In genomic region chr16:84562174-84562815, GRCh38 we compare ENCODE assay signal across 1 cellular context.
TF ChIP-seq lines count a peak whose summit lies in the region.

No MANE protein-coding gene starts in this region.

TF ChIP-seq in GM23338, 12 proteins besides CTCF, POLR2A, EP300 and RAD21:
- TF ChIP-seq POLR2AphosphoS5 (IDR thresholded peaks at IDR 0.05; ENCODE audit: low read depth) (no peak), CREB1 (CRISPR knock-in tag; IDR thresholded peaks at IDR 0.05; ENCODE audit: low read depth) (no peak), JUNB (IDR thresholded peaks at IDR 0.05; ENCODE audit: unreplicated experiment) (no peak), EZH2 (IDR thresholded peaks at IDR 0.05; ENCODE audit: low read depth, unreplicated experiment) (no peak), ETS1 (IDR thresholded peaks at IDR 0.05) (no peak), NANOG (IDR thresholded peaks at IDR 0.05; ENCODE audit: borderline replicate concordance) (no peak), ZNF114 (CRISPR knock-in tag; IDR thresholded peaks at IDR 0.05) (no peak), STAT1 (IDR thresholded peaks at IDR 0.05; ENCODE audit: unreplicated experiment) (no peak), EZH2phosphoT487 (IDR thresholded peaks at IDR 0.05; ENCODE audit: unreplicated experiment) (no peak), ZNF331 (CRISPR knock-in tag; IDR thresholded peaks at IDR 0.05; ENCODE audit: low read depth) (no peak)
- TF ChIP-seq, protein P1, sequence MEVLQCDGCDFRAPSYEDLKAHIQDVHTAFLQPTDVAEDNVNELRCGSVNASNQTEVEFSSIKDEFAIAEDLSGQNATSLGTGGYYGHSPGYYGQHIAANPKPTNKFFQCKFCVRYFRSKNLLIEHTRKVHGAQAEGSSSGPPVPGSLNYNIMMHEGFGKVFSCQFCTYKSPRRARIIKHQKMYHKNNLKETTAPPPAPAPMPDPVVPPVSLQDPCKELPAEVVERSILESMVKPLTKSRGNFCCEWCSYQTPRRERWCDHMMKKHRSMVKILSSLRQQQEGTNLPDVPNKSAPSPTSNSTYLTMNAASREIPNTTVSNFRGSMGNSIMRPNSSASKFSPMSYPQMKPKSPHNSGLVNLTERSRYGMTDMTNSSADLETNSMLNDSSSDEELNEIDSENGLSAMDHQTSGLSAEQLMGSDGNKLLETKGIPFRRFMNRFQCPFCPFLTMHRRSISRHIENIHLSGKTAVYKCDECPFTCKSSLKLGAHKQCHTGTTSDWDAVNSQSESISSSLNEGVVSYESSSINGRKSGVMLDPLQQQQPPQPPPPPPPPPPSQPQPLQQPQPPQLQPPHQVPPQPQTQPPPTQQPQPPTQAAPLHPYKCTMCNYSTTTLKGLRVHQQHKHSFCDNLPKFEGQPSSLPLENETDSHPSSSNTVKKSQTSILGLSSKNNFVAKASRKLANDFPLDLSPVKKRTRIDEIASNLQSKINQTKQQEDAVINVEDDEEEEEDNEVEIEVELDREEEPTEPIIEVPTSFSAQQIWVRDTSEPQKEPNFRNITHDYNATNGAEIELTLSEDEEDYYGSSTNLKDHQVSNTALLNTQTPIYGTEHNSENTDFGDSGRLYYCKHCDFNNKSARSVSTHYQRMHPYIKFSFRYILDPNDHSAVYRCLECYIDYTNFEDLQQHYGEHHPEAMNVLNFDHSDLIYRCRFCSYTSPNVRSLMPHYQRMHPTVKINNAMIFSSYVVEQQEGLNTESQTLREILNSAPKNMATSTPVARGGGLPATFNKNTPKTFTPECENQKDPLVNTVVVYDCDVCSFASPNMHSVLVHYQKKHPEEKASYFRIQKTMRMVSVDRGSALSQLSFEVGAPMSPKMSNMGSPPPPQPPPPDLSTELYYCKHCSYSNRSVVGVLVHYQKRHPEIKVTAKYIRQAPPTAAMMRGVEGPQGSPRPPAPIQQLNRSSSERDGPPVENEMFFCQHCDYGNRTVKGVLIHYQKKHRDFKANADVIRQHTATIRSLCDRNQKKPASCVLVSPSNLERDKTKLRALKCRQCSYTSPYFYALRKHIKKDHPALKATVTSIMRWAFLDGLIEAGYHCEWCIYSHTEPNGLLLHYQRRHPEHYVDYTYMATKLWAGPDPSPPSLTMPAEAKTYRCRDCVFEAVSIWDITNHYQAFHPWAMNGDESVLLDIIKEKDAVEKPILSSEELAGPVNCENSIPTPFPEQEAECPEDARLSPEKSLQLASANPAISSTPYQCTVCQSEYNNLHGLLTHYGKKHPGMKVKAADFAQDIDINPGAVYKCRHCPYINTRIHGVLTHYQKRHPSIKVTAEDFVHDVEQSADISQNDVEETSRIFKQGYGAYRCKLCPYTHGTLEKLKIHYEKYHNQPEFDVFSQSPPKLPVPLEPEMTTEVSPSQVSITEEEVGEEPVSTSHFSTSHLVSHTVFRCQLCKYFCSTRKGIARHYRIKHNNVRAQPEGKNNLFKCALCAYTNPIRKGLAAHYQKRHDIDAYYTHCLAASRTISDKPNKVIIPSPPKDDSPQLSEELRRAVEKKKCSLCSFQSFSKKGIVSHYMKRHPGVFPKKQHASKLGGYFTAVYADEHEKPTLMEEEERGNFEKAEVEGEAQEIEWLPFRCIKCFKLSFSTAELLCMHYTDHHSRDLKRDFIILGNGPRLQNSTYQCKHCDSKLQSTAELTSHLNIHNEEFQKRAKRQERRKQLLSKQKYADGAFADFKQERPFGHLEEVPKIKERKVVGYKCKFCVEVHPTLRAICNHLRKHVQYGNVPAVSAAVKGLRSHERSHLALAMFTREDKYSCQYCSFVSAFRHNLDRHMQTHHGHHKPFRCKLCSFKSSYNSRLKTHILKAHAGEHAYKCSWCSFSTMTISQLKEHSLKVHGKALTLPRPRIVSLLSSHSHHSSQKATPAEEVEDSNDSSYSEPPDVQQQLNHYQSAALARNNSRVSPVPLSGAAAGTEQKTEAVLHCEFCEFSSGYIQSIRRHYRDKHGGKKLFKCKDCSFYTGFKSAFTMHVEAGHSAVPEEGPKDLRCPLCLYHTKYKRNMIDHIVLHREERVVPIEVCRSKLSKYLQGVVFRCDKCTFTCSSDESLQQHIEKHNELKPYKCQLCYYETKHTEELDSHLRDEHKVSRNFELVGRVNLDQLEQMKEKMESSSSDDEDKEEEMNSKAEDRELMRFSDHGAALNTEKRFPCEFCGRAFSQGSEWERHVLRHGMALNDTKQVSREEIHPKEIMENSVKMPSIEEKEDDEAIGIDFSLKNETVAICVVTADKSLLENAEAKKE (CRISPR knock-in tag; IDR thresholded peaks at IDR 0.05): no peak
- TF ChIP-seq, protein P2, sequence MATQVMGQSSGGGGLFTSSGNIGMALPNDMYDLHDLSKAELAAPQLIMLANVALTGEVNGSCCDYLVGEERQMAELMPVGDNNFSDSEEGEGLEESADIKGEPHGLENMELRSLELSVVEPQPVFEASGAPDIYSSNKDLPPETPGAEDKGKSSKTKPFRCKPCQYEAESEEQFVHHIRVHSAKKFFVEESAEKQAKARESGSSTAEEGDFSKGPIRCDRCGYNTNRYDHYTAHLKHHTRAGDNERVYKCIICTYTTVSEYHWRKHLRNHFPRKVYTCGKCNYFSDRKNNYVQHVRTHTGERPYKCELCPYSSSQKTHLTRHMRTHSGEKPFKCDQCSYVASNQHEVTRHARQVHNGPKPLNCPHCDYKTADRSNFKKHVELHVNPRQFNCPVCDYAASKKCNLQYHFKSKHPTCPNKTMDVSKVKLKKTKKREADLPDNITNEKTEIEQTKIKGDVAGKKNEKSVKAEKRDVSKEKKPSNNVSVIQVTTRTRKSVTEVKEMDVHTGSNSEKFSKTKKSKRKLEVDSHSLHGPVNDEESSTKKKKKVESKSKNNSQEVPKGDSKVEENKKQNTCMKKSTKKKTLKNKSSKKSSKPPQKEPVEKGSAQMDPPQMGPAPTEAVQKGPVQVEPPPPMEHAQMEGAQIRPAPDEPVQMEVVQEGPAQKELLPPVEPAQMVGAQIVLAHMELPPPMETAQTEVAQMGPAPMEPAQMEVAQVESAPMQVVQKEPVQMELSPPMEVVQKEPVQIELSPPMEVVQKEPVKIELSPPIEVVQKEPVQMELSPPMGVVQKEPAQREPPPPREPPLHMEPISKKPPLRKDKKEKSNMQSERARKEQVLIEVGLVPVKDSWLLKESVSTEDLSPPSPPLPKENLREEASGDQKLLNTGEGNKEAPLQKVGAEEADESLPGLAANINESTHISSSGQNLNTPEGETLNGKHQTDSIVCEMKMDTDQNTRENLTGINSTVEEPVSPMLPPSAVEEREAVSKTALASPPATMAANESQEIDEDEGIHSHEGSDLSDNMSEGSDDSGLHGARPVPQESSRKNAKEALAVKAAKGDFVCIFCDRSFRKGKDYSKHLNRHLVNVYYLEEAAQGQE (IDR thresholded peaks at IDR 0.05; ENCODE audit: unreplicated experiment): no peak
